ENCODE assay signal across 8 cellular contexts in the genomic region with DNA sequence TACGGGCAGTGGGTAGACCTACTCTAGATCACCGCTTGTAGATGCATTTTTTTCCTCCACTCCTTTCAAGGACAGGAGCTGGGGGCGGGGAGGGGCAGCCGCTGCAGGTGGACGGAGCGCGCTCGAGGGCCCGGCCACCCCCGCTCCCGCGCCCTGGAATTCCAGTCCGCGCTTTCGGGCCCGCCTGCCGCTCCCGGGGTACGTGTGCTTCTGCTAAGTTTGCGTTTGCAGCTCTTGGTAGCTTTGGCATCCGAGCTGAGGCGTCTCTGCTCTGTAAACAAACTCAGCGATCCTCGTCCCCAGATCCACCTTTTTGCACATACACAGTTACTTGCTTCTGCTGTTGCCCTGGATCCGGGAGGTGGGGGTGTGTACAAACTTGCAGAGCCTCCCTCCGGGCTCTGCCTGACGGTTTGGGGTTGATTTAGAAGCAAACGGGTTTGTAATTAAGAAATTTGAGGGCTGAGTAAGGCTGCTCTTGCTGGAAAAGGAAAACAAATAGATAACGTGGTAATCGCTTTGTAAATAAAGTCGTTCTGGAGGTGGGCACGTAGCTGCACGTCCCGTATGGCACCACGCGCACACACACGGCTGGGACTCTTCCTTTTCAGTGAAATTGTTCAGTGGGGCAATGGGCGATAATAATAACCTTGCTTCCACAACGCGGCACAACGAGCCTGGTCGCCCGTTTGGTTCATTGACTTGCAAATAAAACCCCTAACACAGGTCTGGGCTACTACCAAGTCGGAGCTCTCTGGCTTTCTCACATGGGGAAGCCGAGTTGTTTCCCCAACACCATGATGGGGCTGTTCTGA. TPM values are rescaled to one million over a fixed set of nuclear protein-coding genes. Genes with fewer than 3 reads are reported as not detected.
DNase-seq lines count a peak whose midpoint lies in the region; ATAC-seq, FAIRE-seq and TF ChIP-seq lines count a peak whose summit lies in the region.

No MANE protein-coding gene starts in this region.

- H3K27ac ChIP-seq in pancreas (peak overlapping the region; percentile 96 to 99 (median 98)), tibial artery (peak overlapping the region; percentile 89 to 95)

- H3K27me3 ChIP-seq in pancreas (no peaks in the 10 kb centered on the region), tibial artery (no peaks in the 10 kb centered on the region)

- POLR2A ChIA-PET in GM10248 (lab: Yijun Ruan, JAX): interaction anchor here (0.7 to 2.1 kb wide), 6 partner anchors 8 to 554 kb away, joined by 3 to 12 read pairs (median 5); no protein-coding TSS in a partner anchor

- intact Hi-C loops in Right ventricle myocardium superior (cut with DNase I) (loop anchor here (5.0 to 10.0 kb wide), 3 partner anchors 139 to 707 kb away; no protein-coding TSS in a partner anchor), pancreas (cut with DNase I) (loop anchor here in 2 of 3 donors (10.0 kb wide), 4 partner anchors 209 to 1539 kb away; no protein-coding TSS in a partner anchor), tibial artery (cut with DNase I; ENCODE audit: low total_unique reads) (loop anchor here (10.0 kb wide), 3 partner anchors 159 to 599 kb away; no protein-coding TSS in a partner anchor)

- TF ChIP-seq CTCF in GM10248 (IDR thresholded peaks at IDR 0.05; ENCODE audit: control extremely low read depth, extremely low read depth, low read depth, missing control alignments): no peak
- no peak for TF ChIP-seq CTCF in pancreas (IDR thresholded peaks at IDR 0.05)
- no peak for TF ChIP-seq CTCF in tibial artery (IDR thresholded peaks at IDR 0.05)

- peaks cover 0 to 18% (median 11%) of the 10 kb centered on the region in 3 donors for H3K4me1 ChIP-seq in pancreas
- peaks cover 0 to 14% (median 10%) of the 10 kb centered on the region in 4 donors for H3K4me1 ChIP-seq in tibial artery

- FAIRE-seq in pancreas (lab: Jason Lieb, UNC): no peak

- ATAC-seq in HG02610 (IDR thresholded peaks at IDR 0.05; ENCODE audit: unreplicated experiment) (peak; percentile 51), SK-N-SH treated with all-trans-retinoic acid at 6 μM for 48 hours (peak; percentile 78), Right ventricle myocardium superior (ENCODE audit: poor library complexity) (peak; percentile 82), pancreas (peak; percentile 77 to 84 (median 79))

- H3K27ac Mint-ChIP-seq in activated naive CD8-positive, alpha-beta T cell: peak overlapping the region; percentile 99

- H3K9me3 Mint-ChIP-seq in activated naive CD8-positive, alpha-beta T cell (ENCODE audit: low read depth): no peaks in the 10 kb centered on the region

- H3K9me3 ChIP-seq in pancreas: no peaks in the 10 kb centered on the region
- H3K9me3 ChIP-seq in tibial artery: no peaks in the 10 kb centered on the region

- no peaks in the 10 kb centered on the region for H3K27me3 Mint-ChIP-seq in activated naive CD8-positive, alpha-beta T cell

- WGBS in pancreas, 2 donors: 0% methylated on average over 45 of the region's 45 CpGs

- H3K36me3 Mint-ChIP-seq in activated naive CD8-positive, alpha-beta T cell: no peaks in the 10 kb centered on the region

- H3K36me3 ChIP-seq in pancreas (no peaks in the 10 kb centered on the region), tibial artery (peaks cover 11 to 25% (median 17%) of the 10 kb centered on the region in 3 donors)

- peak; percentile 80 for DNase-seq in GM10248 (ENCODE audit: extremely low spot score)
- peak; percentile 88 for DNase-seq in NCI-H1092 treated with DMSO at 0.1 percent for 48 hours (lab: John Stamatoyannopoulos, UW)
- DNase-seq in Right ventricle myocardium superior: peak; percentile 94
- peak; percentile 92 to 95 (median 93) for DNase-seq in pancreas
- DNase-seq in tibial artery: peak; percentile 90 to 94

- peak overlapping the region; percentile 100 for H3K4me3 Mint-ChIP-seq in activated naive CD8-positive, alpha-beta T cell

- CTCF ChIA-PET in GM10248 (lab: Yijun Ruan, JAX): interaction anchor here (0.6 to 5.1 kb wide), 9 partner anchors 8 to 588 kb away, joined by 3 to 33 read pairs (median 3); no protein-coding TSS in a partner anchor

- peaks cover 37% of the 10 kb centered on the region for H3K4me1 Mint-ChIP-seq in activated naive CD8-positive, alpha-beta T cell (ENCODE audit: low read depth)

- H3K4me3 ChIP-seq in pancreas (peak overlapping the region; percentile 74 to 93 (median 88)), tibial artery (peak overlapping the region; percentile 74 to 89)

TF ChIP-seq in SK-N-SH treated with all-trans-retinoic acid at 6 μM for 48 hours, 23 proteins besides CTCF, POLR2A, EP300 and RAD21:
- TF ChIP-seq ESRRG (CRISPR knock-in tag; IDR thresholded peaks at IDR 0.05) (no peak), ISL1 (CRISPR knock-in tag; IDR thresholded peaks at IDR 0.05) (no peak), ZC3H10 (CRISPR knock-in tag; IDR thresholded peaks at IDR 0.05) (no peak), ZNF70 (CRISPR knock-in tag; IDR thresholded peaks at IDR 0.05) (no peak), ZFP30 (CRISPR knock-in tag; IDR thresholded peaks at IDR 0.05) (no peak), SNAI2 (CRISPR knock-in tag; IDR thresholded peaks at IDR 0.05) (no peak)

RNA-seq across cellular contexts. Expression of a gene that starts 1.0 kb away (rescaled TPM):
- total RNA-seq in Right ventricle myocardium superior (133 TPM), pancreas (10 to 100 TPM; 31.5 to 75.1 (median 48.5) TPM)
- 10 to 100 TPM in 1 of 2 donors, 1 to 10 TPM in 1; 8.0 to 19.4 TPM for polyA plus RNA-seq in pancreas

Comparison
In these comparisons a context has a peak if more than half of its experiments do, and no peak if none do; other contexts are left out.
1. Peak in every context shown above with its lines: DNase-seq, ATAC-seq, H3K4me3 ChIP-seq and H3K27ac ChIP-seq.